In genomic region chr1:18998016-18998724, GRCh38 we compare ENCODE assay signal across 21 cellular contexts. TPM values are rescaled to one million over a fixed set of nuclear protein-coding genes. Genes with fewer than 3 reads are reported as not detected.
DNase-seq lines count a peak whose midpoint lies in the region; ATAC-seq and TF ChIP-seq lines count a peak whose summit lies in the region.
"Had no signal": no experiment of that assay in that cellular context is flagged by ENCODE, and none has a peak within 500 bp of the region (broad histone marks: within the 10 kb centered on the region; RNA-seq: fewer than 3 reads in every experiment).

No MANE protein-coding gene starts in this region.

- no peak overlapping the region for H3K23ac ChIP-seq in trophoblast cell (ENCODE audit: low read length)

- H3K79me1 ChIP-seq in trophoblast cell (ENCODE audit: low read length): peaks cover 3% of the 10 kb centered on the region

- H2BK5ac ChIP-seq in trophoblast cell (ENCODE audit: low read depth, low read length, poor library complexity): peak overlapping the region; percentile 34

- no peaks in the 10 kb centered on the region for H3K79me2 ChIP-seq in trophoblast cell (ENCODE audit: control insufficient read depth, insufficient read depth, low read length, poor library complexity)
- H3K79me2 ChIP-seq: parathyroid adenoma had no signal

- H2BK120ac ChIP-seq in trophoblast cell (ENCODE audit: insufficient read depth, low read length, poor library complexity): peak overlapping the region; percentile 64

- H4K91ac ChIP-seq in trophoblast cell (ENCODE audit: low read depth, low read length): peak overlapping the region; percentile 50

- H2BK12ac ChIP-seq in trophoblast cell (ENCODE audit: low read length): no peak overlapping the region

- H3K14ac ChIP-seq in trophoblast cell (ENCODE audit: low read length): peak overlapping the region; percentile 68

- TF ChIP-seq CTCF in AG10803 (conservative IDR thresholded peaks at IDR 0.05; ENCODE audit: low read length) (no peak), epithelial cell of esophagus (IDR thresholded peaks at IDR 0.05; ENCODE audit: insufficient read depth, low read depth, low read length, missing control alignments) (no peak)

- DNase-seq in AG10803 (ENCODE audit: low read depth): peak; percentile 11
- DNase-seq in SKM-1 treated with dmso at 0.1 percent for 144 hours (lab: John Stamatoyannopoulos, UW; ENCODE audit: unreplicated experiment): peak; percentile 52
- peak; percentile 97 for DNase-seq in epithelial cell of esophagus (ENCODE audit: low read depth)
- DNase-seq in trophoblast cell: peak in 1 of 2 donors; percentile 24
- no peak for DNase-seq in activated T-cell treated with anti-CD3 and anti-CD28 coated beads for 4 hours
- DNase-seq: activated B cell treated with CpG ODN at 0.5 μM for 24 hours; activated naive CD4-positive, alpha-beta T cell treated with Interleukin-2 at 50 U/mL for 16 hours; islet precursor cell; Karpas-422; NCI-H510A; PC-3; spleen; stimulated activated naive CD8-positive, alpha-beta T cell treated with anti-CD3 and anti-CD28 coated beads, Interleukin-15, Interleukin-2, amounts not matched to agents 100 U/mL and 50 U/mL, for 24 hours; T-cell had no signal

- H4K8ac ChIP-seq in trophoblast cell (ENCODE audit: low read depth, low read length): peak overlapping the region; percentile 2

- H3K27ac ChIP-seq in trophoblast cell (ENCODE audit: low read depth, low read length): no peak overlapping the region
- H3K27ac ChIP-seq: cardiac muscle cell, parathyroid adenoma, spleen had no signal

- H3K4me2 ChIP-seq in trophoblast cell (ENCODE audit: low read length): no peak overlapping the region
- H3K4me2 ChIP-seq: A549 had no signal

- peaks cover 0 to 1% of the 10 kb centered on the region in 2 experiments for H3K36me3 ChIP-seq in trophoblast cell (ENCODE audit: control insufficient read depth in 1 of 2, insufficient read depth in 2 of 2, low read length in 2 of 2)
- H3K36me3 ChIP-seq: cardiac muscle cell, spleen had no signal

- no peak overlapping the region for H3K9ac ChIP-seq in trophoblast cell (ENCODE audit: low read length)
- H3K9ac ChIP-seq: parathyroid adenoma had no signal

- H3K9me3 ChIP-seq in trophoblast cell (ENCODE audit: insufficient read depth, low read depth, low read length): no peaks in the 10 kb centered on the region

- no peak overlapping the region for H3K4me3 ChIP-seq in AG10803 (ENCODE audit: low read length)
- H3K4me3 ChIP-seq in epithelial cell of esophagus (ENCODE audit: low read length): no peak overlapping the region
- no peak overlapping the region for H3K4me3 ChIP-seq in trophoblast cell (ENCODE audit: low read depth, low read length)
- H3K4me3 ChIP-seq: A549, cardiac muscle cell, spleen had no signal

- no peak for ATAC-seq in HG03442 (IDR thresholded peaks at IDR 0.05; ENCODE audit: unreplicated experiment)
- ATAC-seq in SK-N-SH treated with all-trans-retinoic acid at 6 μM for 48 hours: no peak
- no peak for ATAC-seq in HG03521 (IDR thresholded peaks at IDR 0.05; ENCODE audit: unreplicated experiment)
- ATAC-seq: A549; CD8-positive, alpha-beta T cell; PC-3; stimulated activated naive CD8-positive, alpha-beta T cell treated with anti-CD3 and anti-CD28 coated beads, Interleukin-15, Interleukin-2, amounts not matched to agents 100 U/mL and 50 U/mL, for 24 hours; T-cell had no signal

- whole genome bisulfite sequencing in trophoblast cell (ENCODE audit: extremely low coverage, insufficient coverage, insufficient read length): no CpG with 5 or more reads among the region's 9 CpGs

- H3K4ac ChIP-seq in trophoblast cell (ENCODE audit: low read depth, low read length): peak overlapping the region; percentile 6

- H3K18ac ChIP-seq in trophoblast cell (ENCODE audit: low read length): peak overlapping the region; percentile 47

- peaks cover 8 to 9% of the 10 kb centered on the region in 2 experiments for H3K4me1 ChIP-seq in trophoblast cell (ENCODE audit: control insufficient read depth in 1 of 2, insufficient read depth in 2 of 2, low read length in 2 of 2)
- H3K4me1 ChIP-seq: A549, parathyroid adenoma, spleen had no signal

- H4K12ac ChIP-seq in trophoblast cell (ENCODE audit: low read depth, low read length): no peak overlapping the region

- no peak overlapping the region for H2AK5ac ChIP-seq in trophoblast cell (ENCODE audit: low read length)

- no peak overlapping the region for H2AFZ ChIP-seq in trophoblast cell (ENCODE audit: insufficient read depth, low read length, poor library complexity)
- H2AFZ ChIP-seq: parathyroid adenoma had no signal

- no peaks in the 10 kb centered on the region for H3K27me3 ChIP-seq in trophoblast cell (ENCODE audit: insufficient read depth, low read length)
- H3K27me3 ChIP-seq: cardiac muscle cell had no signal

TF ChIP-seq in SK-N-SH treated with all-trans-retinoic acid at 6 μM for 48 hours, 23 proteins besides CTCF, POLR2A, EP300 and RAD21:
- TF ChIP-seq CSDC2 (CRISPR knock-in tag; IDR thresholded peaks at IDR 0.05): no peak
- TF ChIP-seq ZNF565 (CRISPR knock-in tag; conservative IDR thresholded peaks at IDR 0.05; ENCODE audit: low read depth): no peak
- no peak for TF ChIP-seq GLIS3 (CRISPR knock-in tag; IDR thresholded peaks at IDR 0.05)
- TF ChIP-seq CREB5 (CRISPR knock-in tag; IDR thresholded peaks at IDR 0.05; ENCODE audit: low read depth): no peak
- TF ChIP-seq ZC3H10 (CRISPR knock-in tag; IDR thresholded peaks at IDR 0.05): no peak
TF ChIP-seq in SK-N-SH treated with all-trans-retinoic acid at 6 μM for 48 hours: peak in this region for 0.

RNA-seq across cellular contexts. Expression of gene IFFO2, which starts 41.7 kb away (rescaled TPM):
- 18.2 and 19.5 TPM in 2 replicates for polyA plus RNA-seq in trophoblast cell (2013)
